Comparison of ENCODE assay signal across 12 cellular contexts in the genomic region with DNA sequence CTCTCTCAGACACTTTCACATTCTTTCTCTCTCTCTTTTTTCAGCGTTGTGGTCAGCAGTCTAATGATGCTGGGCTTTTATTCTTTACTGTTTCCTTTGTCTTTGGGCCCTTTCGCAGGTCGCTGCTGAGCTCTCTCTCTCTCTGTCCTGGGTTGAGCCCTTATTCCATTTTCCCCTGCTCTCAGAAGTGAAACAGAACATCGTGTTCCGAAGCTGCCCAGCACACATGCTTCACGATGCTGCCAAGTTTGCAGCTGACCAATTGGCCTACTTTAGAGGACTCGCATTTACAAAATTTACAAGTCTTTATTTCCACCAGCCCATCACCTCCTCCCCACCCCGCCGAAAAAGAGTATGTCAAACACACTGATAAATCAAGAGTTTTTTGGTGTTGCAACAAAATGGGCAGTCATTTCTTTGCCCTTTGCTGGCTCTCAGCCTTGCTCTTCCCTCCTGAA. TPM values are rescaled to one million over a fixed set of nuclear protein-coding genes. Genes with fewer than 3 reads are reported as not detected.
A peak's percentile ranks its signal among the peaks of the same experiment; 100 is the strongest.
DNase-seq lines count a peak whose midpoint lies in the region; ATAC-seq and TF ChIP-seq lines count a peak whose summit lies in the region.
"Had no signal": no experiment of that assay in that cellular context is flagged by ENCODE, and none has a peak within 500 bp of the region (broad histone marks: within the 10 kb centered on the region; RNA-seq: fewer than 3 reads in every experiment).

No MANE protein-coding gene starts in this region.

- no peak overlapping the region for H4K8ac ChIP-seq in neuronal stem cell (ENCODE audit: low read depth, low read length)

- H3K4me1 ChIP-seq in ascending aorta: peaks cover 3 to 19% of the 10 kb centered on the region in 2 donors
- H3K4me1 ChIP-seq in neuronal stem cell (ENCODE audit: control insufficient read depth in 2 of 2, insufficient read depth in 1 of 2, low read depth in 1 of 2, low read length in 2 of 2): peaks cover 12 to 26% of the 10 kb centered on the region in 2 donors
- H3K4me1 ChIP-seq: SJSA1 had no signal

- H3K23ac ChIP-seq in neuronal stem cell (ENCODE audit: low read depth, low read length, poor library complexity): no peak overlapping the region

- H3K9ac ChIP-seq in neuronal stem cell (ENCODE audit: low read depth, low read length, poor library complexity): no peak overlapping the region

- no peaks in the 10 kb centered on the region for H3K27me3 ChIP-seq in ascending aorta
- no peaks in the 10 kb centered on the region for H3K27me3 ChIP-seq in neuronal stem cell (ENCODE audit: control insufficient read depth in 3 of 3, insufficient read depth in 3 of 3, low read depth in 1 of 3, low read length in 3 of 3)
- H3K27me3 ChIP-seq: SJSA1 had no signal

- H2AFZ ChIP-seq in neuronal stem cell (ENCODE audit: low read length): peak overlapping the region; percentile 78

- no peak overlapping the region for H2AK5ac ChIP-seq in neuronal stem cell (ENCODE audit: low read depth, low read length)

- no peak overlapping the region for H2BK12ac ChIP-seq in neuronal stem cell (ENCODE audit: low read length)

- no CpG with 5 or more reads among the region's 9 CpGs for WGBS in neuronal stem cell (ENCODE audit: extremely low coverage in 2 of 2, insufficient read length in 2 of 2, insufficient replicate concordance in 1 of 2), 2 donors

- H3K14ac ChIP-seq in neuronal stem cell (ENCODE audit: low read length): no peak overlapping the region

- TF ChIP-seq CTCF in ascending aorta (IDR thresholded peaks at IDR 0.05) (no peak), GM20000 (IDR thresholded peaks at IDR 0.05; ENCODE audit: extremely low read depth, missing control alignments) (no peak)

- ATAC-seq in Right ventricle myocardium superior (ENCODE audit: poor library complexity) (peak; percentile 96), GM19328 (IDR thresholded peaks at IDR 0.05; ENCODE audit: unreplicated experiment) (no peak), GM19397 (IDR thresholded peaks at IDR 0.05; ENCODE audit: unreplicated experiment) (no peak)
- ATAC-seq: effector memory CD8-positive, alpha-beta T cell; natural killer cell treated with Interleukin-12 subunit alpha and Interleukin-12 subunit beta and Interleukin-15 and Interleukin-18, amount 100 ng/mL, for 72 hours had no signal

- H3K4ac ChIP-seq in neuronal stem cell (ENCODE audit: low read length): no peak overlapping the region

- DNase-seq in ascending aorta (ENCODE audit: low spot score in 2 of 2): peak; percentile 59 to 90
- DNase-seq in Right ventricle myocardium superior: peak; percentile 74
- peak; percentile 31 for DNase-seq in neuronal stem cell (ENCODE audit: low spot score)
- DNase-seq in ureter (ENCODE audit: low spot score): peak; percentile 74
- DNase-seq in GM20000 (ENCODE audit: low spot score): no peak
- DNase-seq in erythroblast (lab: John Stamatoyannopoulos, UW): no peak
- DNase-seq: effector memory CD8-positive, alpha-beta T cell; stimulated activated CD8-positive, alpha-beta memory T cell treated with anti-CD3 and anti-CD28 coated beads, Interleukin-4, amount 100 ng/mL, for 48 hours had no signal

- no peaks in the 10 kb centered on the region for H3K79me1 ChIP-seq in neuronal stem cell (ENCODE audit: low read depth, low read length)

- H2BK15ac ChIP-seq in neuronal stem cell (ENCODE audit: low read length): no peak overlapping the region

- intact Hi-C loops in ascending aorta (cut with DNase I): loop anchor here (1.0 to 2.0 kb wide), 2 partner anchors 21 to 44 kb away; a partner anchor contains a TSS
- intact Hi-C loops in Right ventricle myocardium superior (cut with DNase I): no loop called here

- no peak overlapping the region for H3K18ac ChIP-seq in neuronal stem cell (ENCODE audit: low read length)

- TF ChIP-seq POLR2A in erythroblast (IDR thresholded peaks at IDR 0.05; ENCODE audit: low read length): no peak

- H3K4me3 ChIP-seq in ascending aorta: peak overlapping the region in 1 of 2 donors; percentile 25
- H3K4me3 ChIP-seq in neuronal stem cell (ENCODE audit: low read length in 2 of 2): no peak overlapping the region
- H3K4me3 ChIP-seq: SJSA1 had no signal

- no peak overlapping the region for H4K91ac ChIP-seq in neuronal stem cell (ENCODE audit: low read depth, low read length, poor library complexity)

- H3K27ac ChIP-seq in ascending aorta (peak overlapping the region; percentile 70 to 79), neuronal stem cell (replicated peaks; ENCODE audit: low read length) (peak overlapping the region; percentile 87)
- H3K27ac ChIP-seq: SJSA1 had no signal

- H3K4me2 ChIP-seq in neuronal stem cell (ENCODE audit: insufficient read depth, low read length, poor library complexity, severe bottlenecking): no peak overlapping the region

- no peaks in the 10 kb centered on the region for H3K36me3 ChIP-seq in ascending aorta
- H3K36me3 ChIP-seq in neuronal stem cell (replicated peaks in 1 of 2; ENCODE audit: control insufficient read depth in 2 of 2, insufficient read depth in 2 of 2, low read length in 2 of 2): no peaks in the 10 kb centered on the region
- H3K36me3 ChIP-seq: SJSA1 had no signal

- no peak overlapping the region for H2BK5ac ChIP-seq in neuronal stem cell (ENCODE audit: low read length)

- no peak overlapping the region for H2BK120ac ChIP-seq in neuronal stem cell (ENCODE audit: low read depth, low read length)

- H3K9me3 ChIP-seq in ascending aorta (no peaks in the 10 kb centered on the region), neuronal stem cell (replicated peaks in 1 of 2; ENCODE audit: control insufficient read depth in 2 of 2, insufficient read depth in 1 of 2, low read depth in 1 of 2, low read length in 2 of 2) (no peaks in the 10 kb centered on the region)
- H3K9me3 ChIP-seq: SJSA1 had no signal

RNA-seq across cellular contexts. Expression of a gene that starts 44.4 kb away (rescaled TPM):
- total RNA-seq in ascending aorta: 89.3 TPM
- 103 TPM for total RNA-seq in Right ventricle myocardium superior
- 14.0 TPM for polyA plus RNA-seq in neuronal stem cell (2013, experiment 1 of 2)
- polyA plus RNA-seq in neuronal stem cell (2013, experiment 2 of 2): 14.2 TPM
- total RNA-seq in ureter: 185 TPM

Comparison
In these comparisons a context has a peak if more than half of its experiments do, and no peak if none do; other contexts are left out.
1. DNase-seq: peak in ascending aorta (2 of 2), Right ventricle myocardium superior (single experiment), neuronal stem cell (single experiment) and ureter (single experiment); none in GM20000 (single experiment) and erythroblast (0 of 2).